Comparison of ENCODE assay signal across 10 cellular contexts in genomic region chr10:35372329-35372728, GRCh38. TPM values are rescaled to one million over a fixed set of nuclear protein-coding genes. Genes with fewer than 3 reads are reported as not detected.
DNase-seq lines count a peak whose midpoint lies in the region; ATAC-seq, FAIRE-seq and TF ChIP-seq lines count a peak whose summit lies in the region.
"Had no signal": no experiment of that assay in that cellular context is flagged by ENCODE, and none has a peak within 500 bp of the region (broad histone marks: within the 10 kb centered on the region; RNA-seq: fewer than 3 reads in every experiment).

No MANE protein-coding gene starts in this region.

- H3K4me3 ChIP-seq in fibroblast of the aortic adventitia (ENCODE audit: low read depth, low read length) (no peak overlapping the region), parathyroid adenoma (ENCODE audit: low read depth, low read length) (no peak overlapping the region)

- H3K27ac ChIP-seq in parathyroid adenoma, result peak overlapping the region; percentile 9
- H3K27ac ChIP-seq: KMS-11 had no signal

- in situ Hi-C loops in Caki2 (cut with HindIII; ENCODE audit: low pct_unique_long_range_greater_than_20kb, low sequenced_read_pairs), result no loop called here

- ATAC-seq in HG02973 (IDR thresholded peaks at IDR 0.05; ENCODE audit: unreplicated experiment), result no peak
- no peak for ATAC-seq in GM21786 (IDR thresholded peaks at IDR 0.05; ENCODE audit: unreplicated experiment)

- no peak overlapping the region for H2AFZ ChIP-seq in parathyroid adenoma

- H3K27me3 ChIP-seq in parathyroid adenoma (ENCODE audit: control insufficient read depth, insufficient read depth, low read length), result no peaks in the 10 kb centered on the region

- H3K9ac ChIP-seq in parathyroid adenoma, result no peak overlapping the region
- H3K9ac ChIP-seq: KMS-11 had no signal

- TF ChIP-seq CTCF in fibroblast of the aortic adventitia (IDR thresholded peaks at IDR 0.05; ENCODE audit: insufficient read depth, low read length) (no peak), parathyroid adenoma (IDR thresholded peaks at IDR 0.05) (no peak), D721Med (IDR thresholded peaks at IDR 0.05; ENCODE audit: insufficient read depth, missing control alignments) (no peak)

- peaks cover 61% of the 10 kb centered on the region for H3K79me2 ChIP-seq in parathyroid adenoma

- FAIRE-seq in D721Med (lab: Jason Lieb, UNC), result no peak
- FAIRE-seq: G401.6 had no signal

- H3K9me3 ChIP-seq in parathyroid adenoma (ENCODE audit: control insufficient read depth, low read length), result no peaks in the 10 kb centered on the region

- no peak overlapping the region for H3K4me2 ChIP-seq in parathyroid adenoma (ENCODE audit: low read length)
- H3K4me2 ChIP-seq: KMS-11 had no signal

- H3K4me1 ChIP-seq in parathyroid adenoma, result no peaks in the 10 kb centered on the region

- H3K36me3 ChIP-seq in parathyroid adenoma (ENCODE audit: control insufficient read depth, insufficient read depth, low read length), result no peaks in the 10 kb centered on the region

- DNase-seq in Caki2 (ENCODE audit: low read depth) (peak; percentile 90), NCI-H748 treated with DMSO at 0.1 percent for 48 hours (lab: John Stamatoyannopoulos, UW) (peak; percentile 5), fibroblast of the aortic adventitia (ENCODE audit: low read depth) (peak; percentile 86), D721Med (ENCODE audit: insufficient read length, low spot score) (no peak), SK-N-DZ (ENCODE audit: low spot score) (no peak)

RNA-seq across cellular contexts. Expression of gene CCNY, which starts 36.0 kb away (rescaled TPM):
- total RNA-seq in Caki2 (2014; rRNA removed; shearing (Covaris generic); ENCODE audit: low replicate concordance), result 42.1 and 47.8 TPM in 2 replicates
- total RNA-seq in fibroblast of the aortic adventitia (ENCODE audit: low replicate concordance), result 19.4 and 55.4 TPM in 2 replicates
- 32.7 and 37.3 TPM in 2 replicates for polyA plus RNA-seq in SK-N-DZ (2014; cell fraction: cytosol; rRNA removed)
- 14.4 and 29.5 TPM in 2 replicates for polyA plus RNA-seq in SK-N-DZ (2014; cell fraction: nucleus; rRNA removed)

Comparison
In these comparisons a context has a peak if more than half of its experiments do, and no peak if none do; other contexts are left out.
1. DNase-seq: peak in Caki2 (single experiment), NCI-H748 treated with DMSO at 0.1 percent for 48 hours (single experiment) and fibroblast of the aortic adventitia (single experiment); none in D721Med (single experiment) and SK-N-DZ (single experiment).